30 cellular contexts compared by ENCODE assay signal in the genomic region with DNA sequence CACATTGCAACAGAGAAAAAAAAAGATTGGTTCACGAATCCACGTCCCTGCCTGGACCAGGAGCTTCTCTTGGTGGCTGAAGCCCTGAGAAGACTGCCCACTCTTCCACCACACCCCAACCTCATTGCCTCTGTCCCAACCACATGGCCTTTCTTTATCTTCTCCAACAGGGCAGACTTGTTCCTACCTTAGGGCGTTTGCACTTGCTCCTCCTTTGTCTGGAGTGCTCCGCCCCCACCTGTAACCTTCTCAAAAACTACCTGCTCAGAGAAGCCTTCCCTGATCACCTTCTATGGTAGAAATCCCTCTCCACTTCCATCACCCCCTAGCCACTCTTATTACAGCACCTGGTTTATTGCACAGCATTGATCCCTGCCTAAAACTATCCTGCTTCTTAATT.
DNase-seq lines count a peak whose midpoint lies in the region; ATAC-seq, FAIRE-seq and TF ChIP-seq lines count a peak whose summit lies in the region.
"Had no signal": no experiment of that assay in that cellular context is flagged by ENCODE, and none has a peak within 500 bp of the region (broad histone marks: within the 10 kb centered on the region; RNA-seq: fewer than 3 reads in every experiment).

No MANE protein-coding gene starts in this region.

- no peak for ATAC-seq in activated CD8-positive, alpha-beta T cell treated with anti-CD3 and anti-CD28 coated beads for 36 hours
- no peak for ATAC-seq in activated CD8-positive, alpha-beta T cell treated with anti-CD3 and anti-CD28 coated beads, Interleukin-2, amount 10 ng/mL, durations not matched to agents 7 days and 5 days
- ATAC-seq in HCT116, result peak; percentile 47; the same call in 1 of the 2 replicates
- ATAC-seq in thoracic aorta (ENCODE audit: insufficient number of reproducible peaks, low FRiP score, low read depth), result no peak
- no peak for ATAC-seq in HG03378 (IDR thresholded peaks at IDR 0.05; ENCODE audit: unreplicated experiment)
- no peak for ATAC-seq in GM21786 (IDR thresholded peaks at IDR 0.05; ENCODE audit: unreplicated experiment)
- ATAC-seq: CD8-positive, alpha-beta T cell; K562; naive thymus-derived CD4-positive, alpha-beta T cell; SK-N-SH treated with all-trans-retinoic acid at 6 μM for 48 hours had no signal

- intact Hi-C loops in activated CD8-positive, alpha-beta T cell treated with anti-CD3 and anti-CD28 coated beads for 36 hours (cut with micrococcal nuclease), result loop anchor here (5.0 kb wide), 1 partner anchor 115 kb away; no protein-coding TSS in a partner anchor
- intact Hi-C loops in HCT116 (cut with micrococcal nuclease), result no loop called here

- H4K5ac ChIP-seq in H1 (ENCODE audit: insufficient read length, low read depth, low read length), result no peak overlapping the region

- no peak for TF ChIP-seq RAD21 in HCT116 (IDR thresholded peaks at IDR 0.05; ENCODE audit: low read depth)
- TF ChIP-seq RAD21 in H1 (IDR thresholded peaks at IDR 0.05 in 1 of 2, conservative IDR thresholded peaks at IDR 0.05 in 1 of 2; ENCODE audit: low read depth in 2 of 2, low read length in 2 of 2), result no peak

- no peak for TF ChIP-seq EP300 in H1 (IDR thresholded peaks at IDR 0.05; ENCODE audit: borderline replicate concordance in 1 of 2, low read depth in 2 of 2, low read length in 2 of 2)

- no peaks in the 10 kb centered on the region for H3K9me3 Mint-ChIP-seq in activated CD8-positive, alpha-beta T cell treated with anti-CD3 and anti-CD28 coated beads for 36 hours
- H3K9me3 Mint-ChIP-seq in activated CD8-positive, alpha-beta T cell treated with anti-CD3 and anti-CD28 coated beads, Interleukin-2, amount 10 ng/mL, durations not matched to agents 7 days and 5 days (ENCODE audit: insufficient read depth), result no peaks in the 10 kb centered on the region
- H3K9me3 Mint-ChIP-seq: CD8-positive, alpha-beta T cell; central memory CD8-positive, alpha-beta T cell; naive thymus-derived CD4-positive, alpha-beta T cell had no signal

- no peak for FAIRE-seq in H1 (lab: Jason Lieb, UNC)
- FAIRE-seq: A549, endometrium, HTR-8/SVneo, K562 had no signal

- H4K20me1 ChIP-seq in HCT116 (ENCODE audit: insufficient read depth) (no peaks in the 10 kb centered on the region), H1 (replicated peaks in 1 of 2; ENCODE audit: control insufficient read depth in 1 of 2, insufficient read depth in 2 of 2, low read length in 2 of 2) (no peaks in the 10 kb centered on the region)

- H3K23me2 ChIP-seq in H1 (ENCODE audit: low read depth, low read length), result peaks cover 9% of the 10 kb centered on the region; the same call in 1 of the 2 replicates

- no peak overlapping the region for H2BK12ac ChIP-seq in H1 (ENCODE audit: low read depth, low read length)

- no peak overlapping the region for H2BK20ac ChIP-seq in H1 (ENCODE audit: low read length)

- H3K27ac ChIP-seq in HCT116 (ENCODE audit: low read depth, low read length) (no peak overlapping the region), H1 (ENCODE audit: low read depth, low read length) (no peak overlapping the region), thoracic aorta (peak overlapping the region; percentile 95)
- H3K27ac ChIP-seq: upper lobe of left lung had no signal

- whole genome bisulfite sequencing in H1 (ENCODE audit: extremely low coverage in 1 of 2, insufficient coverage in 1 of 2, insufficient read length in 1 of 2, insufficient replicate concordance in 2 of 2, low coverage in 1 of 2, low lambda C conversion rate in 2 of 2, missing lambda C conversion rate in 1 of 2), 2 experiments, result 79% methylated on average over 4 of the region's 4 CpGs; no CpG with 5 or more reads in 1 of the 2 experiments

- peak overlapping the region; percentile 2 for H3K27ac Mint-ChIP-seq in activated CD8-positive, alpha-beta T cell treated with anti-CD3 and anti-CD28 coated beads for 36 hours
- H3K27ac Mint-ChIP-seq in activated CD8-positive, alpha-beta T cell treated with anti-CD3 and anti-CD28 coated beads, Interleukin-2, amount 10 ng/mL, durations not matched to agents 7 days and 5 days, result no peak overlapping the region
- H3K27ac Mint-ChIP-seq: CD8-positive, alpha-beta T cell had no signal

- DNase-seq in activated CD8-positive, alpha-beta T cell treated with anti-CD3 and anti-CD28 coated beads for 36 hours, result no peak
- no peak for DNase-seq in activated CD8-positive, alpha-beta T cell treated with anti-CD3 and anti-CD28 coated beads, Interleukin-2, amount 10 ng/mL, durations not matched to agents 7 days and 5 days
- DNase-seq in HCT116 (ENCODE audit: low read depth, low spot score), result no peak
- no peak for DNase-seq in H1 (ENCODE audit: low read depth in 1 of 2, low spot score in 2 of 2)
- DNase-seq in thoracic aorta (ENCODE audit: low spot score), result no peak
- DNase-seq in NCI-H2107 (lab: John Stamatoyannopoulos, UW), result no peak
- DNase-seq: activated CD4-positive, alpha-beta T cell treated with anti-CD3 and anti-CD28 coated beads for 4 hours; activated gamma-delta T cell; activated T-cell treated with anti-CD3 and anti-CD28 coated beads, Interleukin-2, amount 50 U/mL, for 1 hour; CD8-positive, alpha-beta T cell; foreskin melanocyte; midbrain; naive thymus-derived CD4-positive, alpha-beta T cell; NCI-H1105 treated with DMSO at 0.1 percent for 48 hours; NCI-H2029 treated with DMSO at 0.1 percent for 48 hours; NCI-H2227 treated with DMSO at 0.1 percent for 48 hours; NCI-H526; nucleus accumbens; OCI-M1; stimulated activated CD4-positive, alpha-beta T cell treated with anti-CD3 and anti-CD28 coated beads, Interleukin-4, amount 100 ng/mL, for 4 hours; substantia nigra; upper lobe of left lung had no signal

- no peak overlapping the region for H4K91ac ChIP-seq in H1 (replicated peaks; ENCODE audit: insufficient read length, low read length)

- POLR2A ChIA-PET in activated CD8-positive, alpha-beta T cell treated with anti-CD3 and anti-CD28 coated beads for 36 hours (lab: Charles Lee), result no interaction called here
- POLR2A ChIA-PET in activated CD8-positive, alpha-beta T cell treated with anti-CD3 and anti-CD28 coated beads, Interleukin-2, amount 10 ng/mL, durations not matched to agents 7 days and 5 days (lab: Charles Lee), result no interaction called here
- POLR2A ChIA-PET in HCT116 (lab: Charles Lee), result no interaction called here
- POLR2A ChIA-PET in H1 (lab: Charles Lee; ENCODE audit: partially characterized antibody), result interaction anchor here (0.6 kb wide), 1 partner anchor 11 kb away, joined by 3 read pairs; no protein-coding TSS in a partner anchor

- no peak overlapping the region for H2AK5ac ChIP-seq in H1 (ENCODE audit: low read depth, low read length)

- RAD21 ChIA-PET in HCT116 (lab: Charles Lee; ENCODE audit: low non-redundant PET in 1 of 2, low total read pairs in 2 of 2, uncharacterized antibody in 2 of 2, unreplicated experiment in 2 of 2), result no interaction called here

- no peaks in the 10 kb centered on the region for H3K79me1 ChIP-seq in H1 (ENCODE audit: low read depth, low read length)

- H3K4me2 ChIP-seq in HCT116 (ENCODE audit: low read length), result no peak overlapping the region
- H3K4me2 ChIP-seq in H1 (ENCODE audit: insufficient read depth in 1 of 2, low read depth in 2 of 2, low read length in 2 of 2), result no peak overlapping the region
- H3K4me2 ChIP-seq: A549 had no signal

- H3K27me3 ChIP-seq in HCT116 (ENCODE audit: insufficient read depth, low read length) (no peaks in the 10 kb centered on the region; the same call in 1 of the 2 replicates), H1 (replicated peaks in 1 of 4; ENCODE audit: control insufficient read depth in 3 of 4, extremely low read depth in 1 of 4, insufficient read depth in 3 of 4, low read length in 3 of 4) (no peaks in the 10 kb centered on the region), thoracic aorta (replicated peaks; ENCODE audit: insufficient read depth) (no peaks in the 10 kb centered on the region)
- H3K27me3 ChIP-seq: upper lobe of left lung had no signal

- no peak for TF ChIP-seq CTCF in activated CD8-positive, alpha-beta T cell treated with anti-CD3 and anti-CD28 coated beads for 36 hours (IDR thresholded peaks at IDR 0.05)
- TF ChIP-seq CTCF in HCT116 (IDR thresholded peaks at IDR 0.05 in 2 of 3, conservative IDR thresholded peaks at IDR 0.05 in 1 of 3; ENCODE audit: borderline replicate concordance in 1 of 3, insufficient read depth in 1 of 3, low read depth in 2 of 3, low read length in 2 of 3), result no peak
- TF ChIP-seq CTCF in H1 (IDR thresholded peaks at IDR 0.05; ENCODE audit: control extremely low read depth in 1 of 3, insufficient read depth in 1 of 3, low read depth in 1 of 3, low read length in 3 of 3), result no peak
- no peak for TF ChIP-seq CTCF in thoracic aorta (IDR thresholded peaks at IDR 0.05)

- H2BK120ac ChIP-seq in H1 (replicated peaks; ENCODE audit: low read depth, low read length), result no peak overlapping the region

- H3K36me3 ChIP-seq in HCT116 (ENCODE audit: control insufficient read depth in 1 of 2, insufficient read depth in 2 of 2, low read length in 2 of 2) (no peaks in the 10 kb centered on the region), H1 (ENCODE audit: control insufficient read depth in 2 of 4, insufficient read depth in 4 of 4, low read length in 3 of 4) (no peaks in the 10 kb centered on the region), thoracic aorta (peaks cover 6% of the 10 kb centered on the region)
- H3K36me3 ChIP-seq: upper lobe of left lung had no signal

- H3K4me3 ChIP-seq in HCT116 (replicated peaks in 1 of 2; ENCODE audit: low read depth in 1 of 2, low read length in 2 of 2) (no peak overlapping the region), H1 (ENCODE audit: extremely low read depth in 1 of 4, insufficient read depth in 2 of 4, low read depth in 3 of 4, low read length in 4 of 4) (no peak overlapping the region), thoracic aorta (no peak overlapping the region)
- H3K4me3 ChIP-seq: A549, K562, upper lobe of left lung had no signal

- CTCF ChIA-PET in activated CD8-positive, alpha-beta T cell treated with anti-CD3 and anti-CD28 coated beads for 36 hours (lab: Charles Lee), result interaction anchor here (0.8 kb wide), 1 partner anchor 114 kb away, joined by 3 read pairs; no protein-coding TSS in a partner anchor
- CTCF ChIA-PET in activated CD8-positive, alpha-beta T cell treated with anti-CD3 and anti-CD28 coated beads, Interleukin-2, amount 10 ng/mL, durations not matched to agents 7 days and 5 days (lab: Charles Lee), result no interaction called here
- CTCF ChIA-PET in HCT116 (lab: Charles Lee), result no interaction called here
- CTCF ChIA-PET in H1 (lab: Charles Lee; ENCODE audit: partially characterized antibody), result interaction anchor here (1.0 to 2.9 kb wide), 8 partner anchors 11 to 136 kb away, joined by 3 to 24 read pairs (median 4); no protein-coding TSS in a partner anchor

- H3K9me3 ChIP-seq in HCT116 (ENCODE audit: control insufficient read depth in 1 of 2, insufficient read depth in 1 of 2, low read depth in 1 of 2, low read length in 2 of 2) (no peaks in the 10 kb centered on the region), H1 (ENCODE audit: insufficient read depth in 2 of 2, low read depth in 1 of 2, low read length in 1 of 2) (no peaks in the 10 kb centered on the region), thoracic aorta (no peaks in the 10 kb centered on the region)
- H3K9me3 ChIP-seq: A549, upper lobe of left lung had no signal

- H2BK15ac ChIP-seq in H1 (ENCODE audit: low read length), result no peak overlapping the region

- H3K23ac ChIP-seq in H1 (ENCODE audit: insufficient read length), result no peak overlapping the region

- H3K14ac ChIP-seq in H1 (ENCODE audit: insufficient read length), result no peak overlapping the region

- H4K8ac ChIP-seq in H1 (ENCODE audit: extremely low read depth, insufficient read depth, low read length), result no peak overlapping the region

- peaks cover 9% of the 10 kb centered on the region for H3K4me1 Mint-ChIP-seq in activated CD8-positive, alpha-beta T cell treated with anti-CD3 and anti-CD28 coated beads for 36 hours (ENCODE audit: low read depth)
- H3K4me1 Mint-ChIP-seq in activated CD8-positive, alpha-beta T cell treated with anti-CD3 and anti-CD28 coated beads, Interleukin-2, amount 10 ng/mL, durations not matched to agents 7 days and 5 days (ENCODE audit: low read depth), result peaks cover 12% of the 10 kb centered on the region
- H3K4me1 Mint-ChIP-seq: central memory CD8-positive, alpha-beta T cell had no signal

- no peak overlapping the region for H3K18ac ChIP-seq in H1 (ENCODE audit: extremely low read depth, low read length)

- H3K9me2 ChIP-seq in HCT116 (ENCODE audit: insufficient read depth), result no peaks in the 10 kb centered on the region

- no peak overlapping the region for H3K56ac ChIP-seq in H1 (replicated peaks; ENCODE audit: insufficient read length, low read depth, low read length)

- H3K9ac ChIP-seq in HCT116 (ENCODE audit: low read length) (no peak overlapping the region), H1 (replicated peaks in 1 of 4; ENCODE audit: extremely low read depth in 1 of 4, low read depth in 3 of 4, low read length in 3 of 4) (no peak overlapping the region)

- no peak overlapping the region for H2AFZ ChIP-seq in HCT116 (ENCODE audit: low read depth, low read length, poor library complexity, severe bottlenecking)
- peak overlapping the region; percentile 5; the same call in 1 of the 2 replicates for H2AFZ ChIP-seq in H1 (ENCODE audit: low read length)

- no peak overlapping the region for H3K4me3 Mint-ChIP-seq in activated CD8-positive, alpha-beta T cell treated with anti-CD3 and anti-CD28 coated beads for 36 hours
- no peak overlapping the region for H3K4me3 Mint-ChIP-seq in activated CD8-positive, alpha-beta T cell treated with anti-CD3 and anti-CD28 coated beads, Interleukin-2, amount 10 ng/mL, durations not matched to agents 7 days and 5 days
- H3K4me3 Mint-ChIP-seq: CD8-positive, alpha-beta T cell; central memory CD8-positive, alpha-beta T cell had no signal

- TF ChIP-seq POLR2A in HCT116 (IDR thresholded peaks at IDR 0.05; ENCODE audit: borderline replicate concordance, extremely low read depth, insufficient read depth, insufficient read length), result no peak
- TF ChIP-seq POLR2A in H1 (IDR thresholded peaks at IDR 0.05; ENCODE audit: control extremely low read depth in 1 of 2, low read depth in 2 of 2, low read length in 2 of 2), result no peak

- H3K4me1 ChIP-seq in HCT116 (ENCODE audit: control insufficient read depth in 1 of 2, insufficient read depth in 2 of 2, low read length in 2 of 2), result peaks cover 0 to 4% of the 10 kb centered on the region in 2 experiments; a peak in 2 of 4 replicates
- H3K4me1 ChIP-seq in H1 (replicated peaks in 1 of 4; ENCODE audit: control insufficient read depth in 3 of 4, insufficient read depth in 4 of 4, low read length in 3 of 4), result no peaks in the 10 kb centered on the region; a peak in 1 of 7 replicates
- peaks cover 50 to 93% of the 10 kb centered on the region in 2 donors for H3K4me1 ChIP-seq in thoracic aorta (ENCODE audit: control insufficient read depth in 1 of 2, low read depth in 2 of 2)

- BruUV-seq in HCT116 (replicated peaks; lab: Mats Ljungman, UMichigan), result no TSS peak

- H3K27me3 Mint-ChIP-seq in activated CD8-positive, alpha-beta T cell treated with anti-CD3 and anti-CD28 coated beads for 36 hours, result peaks cover 4% of the 10 kb centered on the region
- H3K27me3 Mint-ChIP-seq in activated CD8-positive, alpha-beta T cell treated with anti-CD3 and anti-CD28 coated beads, Interleukin-2, amount 10 ng/mL, durations not matched to agents 7 days and 5 days (ENCODE audit: low read depth), result peaks cover 6% of the 10 kb centered on the region

- H2BK5ac ChIP-seq in H1 (ENCODE audit: low read depth, low read length), result no peak overlapping the region

- H3K79me2 ChIP-seq in HCT116 (ENCODE audit: insufficient read depth, low read length) (no peaks in the 10 kb centered on the region), H1 (ENCODE audit: control insufficient read depth in 1 of 2, insufficient read depth in 2 of 2, low read length in 2 of 2) (no peaks in the 10 kb centered on the region)

- H3K36me3 Mint-ChIP-seq in activated CD8-positive, alpha-beta T cell treated with anti-CD3 and anti-CD28 coated beads for 36 hours (ENCODE audit: low read depth), result no peaks in the 10 kb centered on the region
- no peaks in the 10 kb centered on the region for H3K36me3 Mint-ChIP-seq in activated CD8-positive, alpha-beta T cell treated with anti-CD3 and anti-CD28 coated beads, Interleukin-2, amount 10 ng/mL, durations not matched to agents 7 days and 5 days (ENCODE audit: low read depth)
- H3K36me3 Mint-ChIP-seq: CD8-positive, alpha-beta T cell; naive thymus-derived CD4-positive, alpha-beta T cell had no signal

- H3K4ac ChIP-seq in H1 (replicated peaks; ENCODE audit: insufficient read length, low read depth, low read length), result no peak overlapping the region

Comparison
In these comparisons a context has a peak if more than half of its experiments do, and no peak if none do; other contexts are left out.
1. CTCF ChIA-PET loops: an anchor here in activated CD8-positive, alpha-beta T cell treated with anti-CD3 and anti-CD28 coated beads for 36 hours (0.8 kb wide) and H1 (1.0 to 2.9 kb wide); none called in activated CD8-positive, alpha-beta T cell treated with anti-CD3 and anti-CD28 coated beads, Interleukin-2, amount 10 ng/mL, durations not matched to agents 7 days and 5 days and HCT116.
2. H3K27ac ChIP-seq: peak in thoracic aorta (2 of 2); none in HCT116 (single experiment) and H1 (single experiment).